23 cellular contexts compared by ENCODE assay signal in genomic region chr10:133415752-133416151, GRCh38. TPM values are rescaled to one million over a fixed set of nuclear protein-coding genes. Genes with fewer than 3 reads are reported as not detected.
"Had no signal": no experiment of that assay in that cellular context is flagged by ENCODE, and none has a peak within 500 bp of the region (broad histone marks: within the 10 kb centered on the region; RNA-seq: fewer than 3 reads in every experiment).

No MANE protein-coding gene starts in this region.

- ATAC-seq: activated CD8-positive, alpha-beta T cell treated with anti-CD3 and anti-CD28 coated beads, Interleukin-2, amount 10 ng/mL, durations not matched to agents 7 days and 5 days; gastroesophageal sphincter; heart right ventricle; right lobe of liver; stimulated activated memory B cell treated with anti-CD40 and anti-IgM and Interleukin-4, amounts not matched to agents 10 μg/mL and 1 μg/mL and 100 μg/mL, for 72 hours had no signal

- H3K27ac Mint-ChIP-seq: activated CD4-positive, alpha-beta T cell treated with anti-CD3 and anti-CD28 coated beads, Interleukin-2, amount 10 ng/mL, durations not matched to agents 24 days and 14 days; activated CD8-positive, alpha-beta T cell treated with anti-CD3 and anti-CD28 coated beads, Interleukin-2, amount 10 ng/mL, durations not matched to agents 7 days and 5 days; neural progenitor cell; stimulated activated memory B cell treated with anti-CD40 and anti-IgM and Interleukin-4, amounts not matched to agents 10 μg/mL and 1 μg/mL and 100 μg/mL, for 72 hours; T-helper 1 cell treated with Interleukin-12 subunit alpha and Interleukin-12 subunit beta and Interleukin-4 antibody, amounts not matched to agents 30 μg/mL and 1 μg/mL, for 36 hours had no signal

- H3K27ac ChIP-seq: adrenal gland, breast epithelium, coronary artery, gastroesophageal sphincter, heart right ventricle, left ventricle myocardium inferior, neural progenitor cell, ovary, right lobe of liver, tibial artery had no signal

- H3K4me3 Mint-ChIP-seq: activated CD4-positive, alpha-beta T cell treated with anti-CD3 and anti-CD28 coated beads, Interleukin-2, amount 10 ng/mL, durations not matched to agents 24 days and 14 days; activated CD8-positive, alpha-beta T cell treated with anti-CD3 and anti-CD28 coated beads, Interleukin-2, amount 10 ng/mL, durations not matched to agents 7 days and 5 days; neural progenitor cell; stimulated activated memory B cell treated with anti-CD40 and anti-IgM and Interleukin-4, amounts not matched to agents 10 μg/mL and 1 μg/mL and 100 μg/mL, for 72 hours; T-helper 1 cell treated with Interleukin-12 subunit alpha and Interleukin-12 subunit beta and Interleukin-4 antibody, amounts not matched to agents 30 μg/mL and 1 μg/mL, for 36 hours had no signal

- H3K4me1 ChIP-seq: adrenal gland, breast epithelium, gastroesophageal sphincter, heart right ventricle, left ventricle myocardium inferior, neural progenitor cell, right lobe of liver, tibial artery had no signal

- DNase-seq: activated CD4-positive, alpha-beta T cell treated with anti-CD3 and anti-CD28 coated beads, Interleukin-2, amount 10 ng/mL, durations not matched to agents 24 days and 14 days; activated CD8-positive, alpha-beta memory T cell treated with anti-CD3 and anti-CD28 coated beads, Interleukin-2, amount 50 U/mL, for 4 hours; activated CD8-positive, alpha-beta T cell treated with anti-CD3 and anti-CD28 coated beads, Interleukin-2, amount 10 ng/mL, durations not matched to agents 7 days and 5 days; activated effector memory CD4-positive, alpha-beta T cell treated with anti-CD3 and anti-CD28 coated beads, Interleukin-2, amount 50 U/mL, for 16 hours; activated naive CD4-positive, alpha-beta T cell treated with anti-CD3 and anti-CD28 coated beads, Interleukin-2, amount 50 U/mL, for 16 hours; activated T-cell treated with anti-CD3 and anti-CD28 coated beads, Interleukin-2, amount 50 U/mL, for 48 hours; adrenal gland; kidney glomerular epithelial cell; left ventricle myocardium inferior; ovary; small intestine; stimulated activated CD4-positive, alpha-beta T cell treated with anti-CD3 and anti-CD28 coated beads, Interleukin-4, amount 100 ng/mL, for 4 hours; substantia nigra had no signal

- H3K27me3 Mint-ChIP-seq: activated CD4-positive, alpha-beta T cell treated with anti-CD3 and anti-CD28 coated beads, Interleukin-2, amount 10 ng/mL, durations not matched to agents 24 days and 14 days; stimulated activated memory B cell treated with anti-CD40 and anti-IgM and Interleukin-4, amounts not matched to agents 10 μg/mL and 1 μg/mL and 100 μg/mL, for 72 hours had no signal

- H3K27me3 ChIP-seq: adrenal gland, breast epithelium, gastroesophageal sphincter, heart right ventricle, neural progenitor cell, ovary, right lobe of liver had no signal

- H3K4me1 Mint-ChIP-seq: activated CD4-positive, alpha-beta T cell treated with anti-CD3 and anti-CD28 coated beads, Interleukin-2, amount 10 ng/mL, durations not matched to agents 24 days and 14 days; neural progenitor cell; stimulated activated memory B cell treated with anti-CD40 and anti-IgM and Interleukin-4, amounts not matched to agents 10 μg/mL and 1 μg/mL and 100 μg/mL, for 72 hours had no signal

- H3K4me3 ChIP-seq: adrenal gland, breast epithelium, coronary artery, gastroesophageal sphincter, heart right ventricle, left ventricle myocardium inferior, neural progenitor cell, ovary, right lobe of liver, tibial artery had no signal

- H3K36me3 ChIP-seq: breast epithelium, ovary had no signal

RNA-seq across cellular contexts. Expression of gene SPRN, which starts 8.7 kb away (rescaled TPM):
- total RNA-seq: activated CD4-positive, alpha-beta T cell treated with anti-CD3 and anti-CD28 coated beads, Interleukin-2, amount 10 ng/mL, durations not matched to agents 24 days and 14 days; activated CD8-positive, alpha-beta T cell treated with anti-CD3 and anti-CD28 coated beads, Interleukin-2, amount 10 ng/mL, durations not matched to agents 7 days and 5 days; left ventricle myocardium inferior; pulmonary artery endothelial cell had no signal
